Comparison of ENCODE assay signal across 1 cellular context in the genomic region with DNA sequence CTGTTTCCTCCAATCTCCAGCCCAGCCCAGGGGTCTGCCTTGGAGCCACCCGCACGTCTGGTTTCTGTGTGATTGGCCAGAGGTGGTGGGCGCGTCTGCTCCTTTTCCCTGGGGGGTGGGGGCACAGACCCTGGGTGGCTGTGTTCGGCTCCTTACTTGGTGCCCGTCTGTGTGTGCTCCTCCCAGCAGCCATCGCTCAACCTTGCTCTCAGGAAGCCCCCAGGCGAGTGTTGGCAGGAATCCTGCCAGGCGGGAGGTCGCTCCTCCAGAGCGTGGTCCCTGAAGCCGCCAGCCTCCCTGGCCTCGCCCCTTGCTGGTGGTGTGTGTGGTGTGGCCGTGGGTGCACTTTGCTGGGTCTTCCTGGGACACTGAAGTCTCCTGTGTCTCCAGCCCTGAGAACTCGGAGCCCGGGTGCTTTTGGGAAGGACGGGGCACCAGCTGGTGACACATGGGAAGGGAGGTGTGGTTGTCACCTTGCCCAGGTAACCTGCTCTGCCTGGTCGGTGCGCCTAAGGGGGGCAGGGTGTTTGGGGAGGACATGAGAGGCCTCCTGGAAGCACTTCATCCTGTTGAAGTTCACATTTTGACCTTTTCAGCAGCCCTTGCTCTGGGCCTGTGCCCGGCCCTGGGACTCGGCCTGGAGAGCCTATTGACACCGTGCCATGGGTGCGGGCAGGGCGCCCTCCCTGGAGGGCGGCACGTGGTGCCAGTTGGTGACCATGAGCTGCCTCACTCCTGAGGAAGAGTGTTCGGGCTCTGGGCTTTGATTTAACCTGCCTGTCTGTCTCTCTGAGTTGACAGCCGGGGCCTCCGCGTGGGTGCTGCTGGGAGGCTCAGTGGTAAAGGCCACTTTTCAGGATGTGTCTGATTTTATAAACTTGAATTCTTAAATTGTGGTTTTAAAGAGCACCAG.
A peak's percentile ranks its signal among the peaks of the same experiment; 100 is the strongest.
TF ChIP-seq lines count a peak whose summit lies in the region.

No MANE protein-coding gene starts in this region.

TF ChIP-seq in HepG2, 621 proteins besides CTCF, POLR2A, EP300 and RAD21 (continued from another document and continues in another):
- TF ChIP-seq, protein P1, sequence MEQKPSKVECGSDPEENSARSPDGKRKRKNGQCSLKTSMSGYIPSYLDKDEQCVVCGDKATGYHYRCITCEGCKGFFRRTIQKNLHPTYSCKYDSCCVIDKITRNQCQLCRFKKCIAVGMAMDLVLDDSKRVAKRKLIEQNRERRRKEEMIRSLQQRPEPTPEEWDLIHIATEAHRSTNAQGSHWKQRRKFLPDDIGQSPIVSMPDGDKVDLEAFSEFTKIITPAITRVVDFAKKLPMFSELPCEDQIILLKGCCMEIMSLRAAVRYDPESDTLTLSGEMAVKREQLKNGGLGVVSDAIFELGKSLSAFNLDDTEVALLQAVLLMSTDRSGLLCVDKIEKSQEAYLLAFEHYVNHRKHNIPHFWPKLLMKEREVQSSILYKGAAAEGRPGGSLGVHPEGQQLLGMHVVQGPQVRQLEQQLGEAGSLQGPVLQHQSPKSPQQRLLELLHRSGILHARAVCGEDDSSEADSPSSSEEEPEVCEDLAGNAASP (CRISPR knock-in tag; IDR thresholded peaks at IDR 0.05; ENCODE audit: borderline replicate concordance) = no peak
- TF ChIP-seq ZNF354B (CRISPR knock-in tag; IDR thresholded peaks at IDR 0.05) = no peak
- no peak for TF ChIP-seq ZNF17 (CRISPR knock-in tag; IDR thresholded peaks at IDR 0.05)
- TF ChIP-seq HNRNPH1 (optimal IDR thresholded peaks at IDR 0.05; ENCODE audit: low read depth, low read length) = no peak
- no peak for TF ChIP-seq FOXC1 (CRISPR knock-in tag; IDR thresholded peaks at IDR 0.05; ENCODE audit: borderline replicate concordance)
- no peak for TF ChIP-seq ZNF530 (CRISPR knock-in tag; IDR thresholded peaks at IDR 0.05; ENCODE audit: low read depth)
- TF ChIP-seq FIP1L1 (IDR thresholded peaks at IDR 0.05; ENCODE audit: borderline replicate concordance, insufficient read depth, low read depth, low read length) = no peak
- no peak for TF ChIP-seq ZNF614 (CRISPR knock-in tag; IDR thresholded peaks at IDR 0.05; ENCODE audit: borderline replicate concordance)
- no peak for TF ChIP-seq RFXANK (CRISPR knock-in tag; IDR thresholded peaks at IDR 0.05)
- TF ChIP-seq ZFP90 (CRISPR knock-in tag; IDR thresholded peaks at IDR 0.05; ENCODE audit: borderline replicate concordance) = no peak
- TF ChIP-seq, protein P2, sequence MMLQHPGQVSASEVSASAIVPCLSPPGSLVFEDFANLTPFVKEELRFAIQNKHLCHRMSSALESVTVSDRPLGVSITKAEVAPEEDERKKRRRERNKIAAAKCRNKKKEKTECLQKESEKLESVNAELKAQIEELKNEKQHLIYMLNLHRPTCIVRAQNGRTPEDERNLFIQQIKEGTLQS (CRISPR knock-in tag; IDR thresholded peaks at IDR 0.05) = no peak
- TF ChIP-seq ZNF274 (CRISPR knock-in tag; IDR thresholded peaks at IDR 0.05) = 0 out of 2 replicates have a peak, but pooled peaks have one; percentile 30
- TF ChIP-seq, protein P3, sequence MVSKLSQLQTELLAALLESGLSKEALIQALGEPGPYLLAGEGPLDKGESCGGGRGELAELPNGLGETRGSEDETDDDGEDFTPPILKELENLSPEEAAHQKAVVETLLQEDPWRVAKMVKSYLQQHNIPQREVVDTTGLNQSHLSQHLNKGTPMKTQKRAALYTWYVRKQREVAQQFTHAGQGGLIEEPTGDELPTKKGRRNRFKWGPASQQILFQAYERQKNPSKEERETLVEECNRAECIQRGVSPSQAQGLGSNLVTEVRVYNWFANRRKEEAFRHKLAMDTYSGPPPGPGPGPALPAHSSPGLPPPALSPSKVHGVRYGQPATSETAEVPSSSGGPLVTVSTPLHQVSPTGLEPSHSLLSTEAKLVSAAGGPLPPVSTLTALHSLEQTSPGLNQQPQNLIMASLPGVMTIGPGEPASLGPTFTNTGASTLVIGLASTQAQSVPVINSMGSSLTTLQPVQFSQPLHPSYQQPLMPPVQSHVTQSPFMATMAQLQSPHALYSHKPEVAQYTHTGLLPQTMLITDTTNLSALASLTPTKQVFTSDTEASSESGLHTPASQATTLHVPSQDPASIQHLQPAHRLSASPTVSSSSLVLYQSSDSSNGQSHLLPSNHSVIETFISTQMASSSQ (IDR thresholded peaks at IDR 0.05; ENCODE audit: low read depth) = no peak
- TF ChIP-seq, protein P3 (CRISPR knock-in tag; IDR thresholded peaks at IDR 0.05; ENCODE audit: borderline replicate concordance) = no peak
- no peak for TF ChIP-seq ZNF589 (CRISPR knock-in tag; conservative IDR thresholded peaks at IDR 0.05)
- no peak for TF ChIP-seq ZMYM2 (CRISPR knock-in tag; IDR thresholded peaks at IDR 0.05)
- peak; percentile 48; the same call in 1 of the 2 replicates for TF ChIP-seq DPF2 (CRISPR knock-in tag; IDR thresholded peaks at IDR 0.05; ENCODE audit: borderline replicate concordance, low read depth)
- peak; percentile 77 for TF ChIP-seq ZNF263 (CRISPR knock-in tag; IDR thresholded peaks at IDR 0.05)
- TF ChIP-seq LCORL (IDR thresholded peaks at IDR 0.05) = no peak
- peak; percentile 59; the same call in 1 of the 2 replicates for TF ChIP-seq LCORL (CRISPR knock-in tag; IDR thresholded peaks at IDR 0.05)
- no peak for TF ChIP-seq ZC3H13 (CRISPR knock-in tag; IDR thresholded peaks at IDR 0.05)
- TF ChIP-seq PCBP2 (optimal IDR thresholded peaks at IDR 0.05; ENCODE audit: low read depth, low read length, poor library complexity, severe bottlenecking) = no peak
- TF ChIP-seq, protein P4, sequence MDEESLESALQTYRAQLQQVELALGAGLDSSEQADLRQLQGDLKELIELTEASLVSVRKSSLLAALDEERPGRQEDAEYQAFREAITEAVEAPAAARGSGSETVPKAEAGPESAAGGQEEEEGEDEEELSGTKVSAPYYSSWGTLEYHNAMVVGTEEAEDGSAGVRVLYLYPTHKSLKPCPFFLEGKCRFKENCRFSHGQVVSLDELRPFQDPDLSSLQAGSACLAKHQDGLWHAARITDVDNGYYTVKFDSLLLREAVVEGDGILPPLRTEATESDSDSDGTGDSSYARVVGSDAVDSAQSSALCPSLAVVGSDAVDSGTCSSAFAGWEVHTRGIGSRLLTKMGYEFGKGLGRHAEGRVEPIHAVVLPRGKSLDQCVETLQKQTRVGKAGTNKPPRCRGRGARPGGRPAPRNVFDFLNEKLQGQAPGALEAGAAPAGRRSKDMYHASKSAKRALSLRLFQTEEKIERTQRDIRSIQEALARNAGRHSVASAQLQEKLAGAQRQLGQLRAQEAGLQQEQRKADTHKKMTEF (CRISPR knock-in tag; IDR thresholded peaks at IDR 0.05) = no peak
- TF ChIP-seq AGO2 (optimal IDR thresholded peaks at IDR 0.05; ENCODE audit: low read depth, low read length) = no peak
- no peak for TF ChIP-seq SKI (IDR thresholded peaks at IDR 0.05; ENCODE audit: partially characterized antibody)
- TF ChIP-seq HOXA7 (CRISPR knock-in tag; IDR thresholded peaks at IDR 0.05) = no peak
- no peak for TF ChIP-seq HES4 (CRISPR knock-in tag; IDR thresholded peaks at IDR 0.05; ENCODE audit: borderline replicate concordance)
- TF ChIP-seq AGO1 (IDR thresholded peaks at IDR 0.05; ENCODE audit: low read depth, low read length, poor library complexity, severe bottlenecking) = peak; percentile 83
- peak; percentile 86; the same call in 1 of the 2 replicates for TF ChIP-seq KDM5B (CRISPR knock-in tag; IDR thresholded peaks at IDR 0.05; ENCODE audit: borderline replicate concordance)
- TF ChIP-seq ZNF468 (CRISPR knock-in tag; IDR thresholded peaks at IDR 0.05) = no peak
- TF ChIP-seq MBD4 (IDR thresholded peaks at IDR 0.05; ENCODE audit: borderline replicate concordance, low read length) = no peak
- peak; percentile 63 for TF ChIP-seq KDM2A (CRISPR knock-in tag; IDR thresholded peaks at IDR 0.05; ENCODE audit: borderline replicate concordance, low read depth)
- TF ChIP-seq, protein P5, sequence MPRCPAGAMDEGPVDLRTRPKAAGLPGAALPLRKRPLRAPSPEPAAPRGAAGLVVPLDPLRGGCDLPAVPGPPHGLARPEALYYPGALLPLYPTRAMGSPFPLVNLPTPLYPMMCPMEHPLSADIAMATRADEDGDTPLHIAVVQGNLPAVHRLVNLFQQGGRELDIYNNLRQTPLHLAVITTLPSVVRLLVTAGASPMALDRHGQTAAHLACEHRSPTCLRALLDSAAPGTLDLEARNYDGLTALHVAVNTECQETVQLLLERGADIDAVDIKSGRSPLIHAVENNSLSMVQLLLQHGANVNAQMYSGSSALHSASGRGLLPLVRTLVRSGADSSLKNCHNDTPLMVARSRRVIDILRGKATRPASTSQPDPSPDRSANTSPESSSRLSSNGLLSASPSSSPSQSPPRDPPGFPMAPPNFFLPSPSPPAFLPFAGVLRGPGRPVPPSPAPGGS (CRISPR knock-in tag; IDR thresholded peaks at IDR 0.05) = no peak
- TF ChIP-seq SP5 (CRISPR knock-in tag; IDR thresholded peaks at IDR 0.05; ENCODE audit: borderline replicate concordance, low read depth) = 0 out of 2 replicates have a peak, but pooled peaks have one; percentile 9
- TF ChIP-seq, protein P6, sequence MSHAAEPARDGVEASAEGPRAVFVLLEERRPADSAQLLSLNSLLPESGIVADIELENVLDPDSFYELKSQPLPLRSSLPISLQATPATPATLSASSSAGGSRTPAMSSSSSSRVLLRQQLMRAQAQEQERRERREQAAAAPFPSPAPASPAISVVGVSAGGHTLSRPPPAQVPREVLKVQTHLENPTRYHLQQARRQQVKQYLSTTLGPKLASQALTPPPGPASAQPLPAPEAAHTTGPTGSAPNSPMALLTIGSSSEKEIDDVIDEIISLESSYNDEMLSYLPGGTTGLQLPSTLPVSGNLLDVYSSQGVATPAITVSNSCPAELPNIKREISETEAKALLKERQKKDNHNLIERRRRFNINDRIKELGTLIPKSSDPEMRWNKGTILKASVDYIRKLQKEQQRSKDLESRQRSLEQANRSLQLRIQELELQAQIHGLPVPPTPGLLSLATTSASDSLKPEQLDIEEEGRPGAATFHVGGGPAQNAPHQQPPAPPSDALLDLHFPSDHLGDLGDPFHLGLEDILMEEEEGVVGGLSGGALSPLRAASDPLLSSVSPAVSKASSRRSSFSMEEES (CRISPR knock-in tag; IDR thresholded peaks at IDR 0.05) = no peak
- TF ChIP-seq HOXA5 (CRISPR knock-in tag; IDR thresholded peaks at IDR 0.05) = 0 out of 2 replicates have a peak, but pooled peaks have one; percentile 35
- TF ChIP-seq ZNF572 (CRISPR knock-in tag; IDR thresholded peaks at IDR 0.05) = peak; percentile 32; the same call in 1 of the 2 replicates
- TF ChIP-seq IRX3 (CRISPR knock-in tag; IDR thresholded peaks at IDR 0.05; ENCODE audit: borderline replicate concordance, low read depth) = no peak
- no peak; the same call in 1 of the 2 replicates for TF ChIP-seq SIX1 (CRISPR knock-in tag; IDR thresholded peaks at IDR 0.05; ENCODE audit: borderline replicate concordance)
- no peak for TF ChIP-seq HNRNPK (IDR thresholded peaks at IDR 0.05; ENCODE audit: low read depth, low read length, poor library complexity, severe bottlenecking)
- TF ChIP-seq ZNF878 (CRISPR knock-in tag; IDR thresholded peaks at IDR 0.05) = 0 out of 2 replicates have a peak, but pooled peaks have one; percentile 76
- no peak for TF ChIP-seq ZKSCAN1 (IDR thresholded peaks at IDR 0.05; ENCODE audit: low read length)
- no peak for TF ChIP-seq ZNF446 (CRISPR knock-in tag; IDR thresholded peaks at IDR 0.05)
- TF ChIP-seq, protein P7, sequence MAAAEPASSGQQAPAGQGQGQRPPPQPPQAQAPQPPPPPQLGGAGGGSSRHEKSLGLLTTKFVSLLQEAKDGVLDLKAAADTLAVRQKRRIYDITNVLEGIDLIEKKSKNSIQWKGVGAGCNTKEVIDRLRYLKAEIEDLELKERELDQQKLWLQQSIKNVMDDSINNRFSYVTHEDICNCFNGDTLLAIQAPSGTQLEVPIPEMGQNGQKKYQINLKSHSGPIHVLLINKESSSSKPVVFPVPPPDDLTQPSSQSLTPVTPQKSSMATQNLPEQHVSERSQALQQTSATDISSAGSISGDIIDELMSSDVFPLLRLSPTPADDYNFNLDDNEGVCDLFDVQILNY (CRISPR knock-in tag; conservative IDR thresholded peaks at IDR 0.05) = 0 out of 2 replicates have a peak, but pooled peaks have one; percentile 28
- TF ChIP-seq, protein P8, sequence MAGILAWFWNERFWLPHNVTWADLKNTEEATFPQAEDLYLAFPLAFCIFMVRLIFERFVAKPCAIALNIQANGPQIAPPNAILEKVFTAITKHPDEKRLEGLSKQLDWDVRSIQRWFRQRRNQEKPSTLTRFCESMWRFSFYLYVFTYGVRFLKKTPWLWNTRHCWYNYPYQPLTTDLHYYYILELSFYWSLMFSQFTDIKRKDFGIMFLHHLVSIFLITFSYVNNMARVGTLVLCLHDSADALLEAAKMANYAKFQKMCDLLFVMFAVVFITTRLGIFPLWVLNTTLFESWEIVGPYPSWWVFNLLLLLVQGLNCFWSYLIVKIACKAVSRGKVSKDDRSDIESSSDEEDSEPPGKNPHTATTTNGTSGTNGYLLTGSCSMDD (CRISPR knock-in tag; IDR thresholded peaks at IDR 0.05) = no peak
- no peak for TF ChIP-seq THYN1 (CRISPR knock-in tag; IDR thresholded peaks at IDR 0.05; ENCODE audit: borderline replicate concordance, low read depth)
- no peak for TF ChIP-seq ZNF33A (CRISPR knock-in tag; IDR thresholded peaks at IDR 0.05; ENCODE audit: borderline replicate concordance)
- TF ChIP-seq, protein P9, sequence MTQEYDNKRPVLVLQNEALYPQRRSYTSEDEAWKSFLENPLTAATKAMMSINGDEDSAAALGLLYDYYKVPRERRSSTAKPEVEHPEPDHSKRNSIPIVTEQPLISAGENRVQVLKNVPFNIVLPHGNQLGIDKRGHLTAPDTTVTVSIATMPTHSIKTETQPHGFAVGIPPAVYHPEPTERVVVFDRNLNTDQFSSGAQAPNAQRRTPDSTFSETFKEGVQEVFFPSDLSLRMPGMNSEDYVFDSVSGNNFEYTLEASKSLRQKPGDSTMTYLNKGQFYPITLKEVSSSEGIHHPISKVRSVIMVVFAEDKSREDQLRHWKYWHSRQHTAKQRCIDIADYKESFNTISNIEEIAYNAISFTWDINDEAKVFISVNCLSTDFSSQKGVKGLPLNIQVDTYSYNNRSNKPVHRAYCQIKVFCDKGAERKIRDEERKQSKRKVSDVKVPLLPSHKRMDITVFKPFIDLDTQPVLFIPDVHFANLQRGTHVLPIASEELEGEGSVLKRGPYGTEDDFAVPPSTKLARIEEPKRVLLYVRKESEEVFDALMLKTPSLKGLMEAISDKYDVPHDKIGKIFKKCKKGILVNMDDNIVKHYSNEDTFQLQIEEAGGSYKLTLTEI (CRISPR knock-in tag; conservative IDR thresholded peaks at IDR 0.05) = no peak
- TF ChIP-seq ZNF567 (CRISPR knock-in tag; IDR thresholded peaks at IDR 0.05; ENCODE audit: borderline replicate concordance) = peak; percentile 30; the same call in 1 of the 2 replicates
- no peak for TF ChIP-seq ZNF234 (CRISPR knock-in tag; conservative IDR thresholded peaks at IDR 0.05)
